ENCODE assay signal across 10 cellular contexts in the genomic region with DNA sequence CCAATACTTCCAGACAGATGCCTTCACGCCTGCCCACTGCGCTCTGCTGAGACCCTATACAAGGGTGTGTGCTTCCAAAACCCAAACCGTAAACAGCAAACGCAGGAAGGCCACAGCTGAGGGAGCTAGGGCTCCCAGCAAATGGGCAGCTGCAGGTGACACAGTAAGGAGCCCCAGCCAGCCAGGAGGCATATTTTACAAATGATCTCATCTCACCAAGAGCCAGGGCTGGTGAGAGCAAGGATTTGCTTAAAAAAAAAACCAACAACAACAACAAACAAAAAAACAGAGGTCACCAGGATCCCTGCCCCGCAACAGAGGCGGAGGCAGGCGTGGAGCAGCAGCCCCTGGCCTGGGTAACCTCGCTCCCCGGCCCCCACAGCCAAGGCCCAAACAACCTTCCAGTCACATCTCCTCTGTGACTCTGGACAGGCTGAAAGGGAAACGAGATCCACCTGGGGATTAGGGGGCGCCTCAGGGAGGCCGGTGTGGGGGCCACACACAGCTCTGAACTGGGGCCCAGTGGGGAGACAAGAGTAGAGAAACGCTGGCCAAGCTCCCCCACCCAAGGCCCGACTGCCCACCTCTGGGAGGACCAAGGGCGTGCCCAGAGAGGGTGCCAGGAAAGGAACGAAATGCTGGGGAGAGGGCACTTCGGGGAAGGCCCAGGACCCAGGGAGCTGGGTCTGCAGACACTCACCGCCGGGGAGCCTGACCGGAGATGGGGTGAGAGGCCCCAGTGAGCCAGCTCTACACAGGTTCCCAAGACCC. TPM values are rescaled to one million over a fixed set of nuclear protein-coding genes. Genes with fewer than 3 reads are reported as not detected.
DNase-seq lines count a peak whose midpoint lies in the region; ATAC-seq and TF ChIP-seq lines count a peak whose summit lies in the region.
"Had no signal": no experiment of that assay in that cellular context is flagged by ENCODE, and none has a peak within 500 bp of the region (broad histone marks: within the 10 kb centered on the region; RNA-seq: fewer than 3 reads in every experiment).

No MANE protein-coding gene starts in this region.

- H3K9me2 ChIP-seq in GM23338 (ENCODE audit: insufficient read depth), result no peaks in the 10 kb centered on the region

- H3K27me3 ChIP-seq in GM23338 (ENCODE audit: insufficient read depth) (peaks cover 27% of the 10 kb centered on the region), gastrocnemius medialis (no peaks in the 10 kb centered on the region)
- H3K27me3 ChIP-seq: hepatocyte had no signal

- H3K9me3 Mint-ChIP-seq in GM23338, result no peaks in the 10 kb centered on the region
- H3K9me3 Mint-ChIP-seq in glutamatergic neuron (ENCODE audit: unreplicated experiment), result peaks cover 2% of the 10 kb centered on the region

- peaks cover 9% of the 10 kb centered on the region; the same call in 1 of the 2 replicates for H3K79me2 ChIP-seq in GM23338 (replicated peaks; ENCODE audit: insufficient read depth)

- no peak overlapping the region for H3K4me3 ChIP-seq in GM23338
- H3K4me3 ChIP-seq in gastrocnemius medialis, result peak overlapping the region in 3 of 4 donors; percentile 2 to 38 (median 23)
- H3K4me3 ChIP-seq: hepatocyte had no signal

- intact Hi-C loops in gastrocnemius medialis (cut with DNase I; ENCODE audit: low total_unique reads), result loop anchor here (5.0 kb wide), 1 partner anchor 184 kb away; a partner anchor contains a TSS
- intact Hi-C loops in posterior vena cava (cut with DNase I), result loop anchor here in 1 of 2 donors (5.0 kb wide), 1 partner anchor 911 kb away; no protein-coding TSS in a partner anchor

- peaks cover 6% of the 10 kb centered on the region; the same call in 1 of the 2 replicates for H3F3A ChIP-seq in GM23338 (replicated peaks; ENCODE audit: low read depth)

- peaks cover 31% of the 10 kb centered on the region for H3K4me1 Mint-ChIP-seq in GM23338
- peaks cover 23% of the 10 kb centered on the region for H3K4me1 Mint-ChIP-seq in T-helper 17 cell
- H3K4me1 Mint-ChIP-seq in glutamatergic neuron (ENCODE audit: low read depth, unreplicated experiment), result peaks cover 6% of the 10 kb centered on the region

- ATAC-seq in GM23338 (no peak), T-helper 17 cell (no peak), gastrocnemius medialis (peak; percentile 21 to 42), GM18498 (IDR thresholded peaks at IDR 0.05; ENCODE audit: unreplicated experiment) (no peak), GM19397 (IDR thresholded peaks at IDR 0.05; ENCODE audit: unreplicated experiment) (no peak)
- ATAC-seq: activated CD8-positive, alpha-beta memory T cell treated with anti-CD3 and anti-CD28 coated beads, Interleukin-2, amount 10 ng/mL, durations not matched to agents 7 days and 5 days had no signal

- peaks cover 31% of the 10 kb centered on the region for H3K4me1 ChIP-seq in GM23338 (ENCODE audit: insufficient read depth)
- H3K4me1 ChIP-seq in gastrocnemius medialis, result peaks cover 76 to 80% of the 10 kb centered on the region in 2 donors

- H3K27ac Mint-ChIP-seq in GM23338 (peak overlapping the region; percentile 62; the same call in 1 of the 2 replicates), T-helper 17 cell (no peak overlapping the region), glutamatergic neuron (ENCODE audit: unreplicated experiment) (no peak overlapping the region)
- H3K27ac Mint-ChIP-seq: activated CD8-positive, alpha-beta memory T cell treated with anti-CD3 and anti-CD28 coated beads, Interleukin-2, amount 10 ng/mL, durations not matched to agents 7 days and 5 days had no signal

- H3K36me3 Mint-ChIP-seq in GM23338 (ENCODE audit: low read depth), result no peaks in the 10 kb centered on the region
- H3K36me3 Mint-ChIP-seq in T-helper 17 cell (ENCODE audit: low read depth), result no peaks in the 10 kb centered on the region
- H3K36me3 Mint-ChIP-seq in glutamatergic neuron (ENCODE audit: unreplicated experiment), result no peaks in the 10 kb centered on the region
- H3K36me3 Mint-ChIP-seq: activated CD8-positive, alpha-beta memory T cell treated with anti-CD3 and anti-CD28 coated beads, Interleukin-2, amount 10 ng/mL, durations not matched to agents 7 days and 5 days had no signal

- TF ChIP-seq POLR2A in gastrocnemius medialis (IDR thresholded peaks at IDR 0.05), result peak; percentile 52 to 60

- H3K4me3 Mint-ChIP-seq in GM23338 (no peak overlapping the region), T-helper 17 cell (peak overlapping the region; percentile 49), glutamatergic neuron (ENCODE audit: unreplicated experiment) (no peak overlapping the region)
- H3K4me3 Mint-ChIP-seq: activated CD8-positive, alpha-beta memory T cell treated with anti-CD3 and anti-CD28 coated beads, Interleukin-2, amount 10 ng/mL, durations not matched to agents 7 days and 5 days had no signal

- no peaks in the 10 kb centered on the region for H3K9me3 ChIP-seq in T-helper 17 cell (ENCODE audit: control insufficient read depth, low read length, poor library complexity, severe bottlenecking)
- no peaks in the 10 kb centered on the region for H3K9me3 ChIP-seq in gastrocnemius medialis

- in situ Hi-C loops in gastrocnemius medialis (cut with MboI; ENCODE audit: low sequenced_read_pairs in 4 of 4), result loop anchor here in 1 of 4 donors (10.0 kb wide), 1 partner anchor 127 kb away; a partner anchor contains a TSS

- H2AFZ ChIP-seq in GM23338, result no peak overlapping the region
- H2AFZ ChIP-seq: hepatocyte had no signal

- H3K4me2 ChIP-seq in GM23338, result no peak overlapping the region

- no peaks in the 10 kb centered on the region for H4K20me1 ChIP-seq in GM23338 (replicated peaks; ENCODE audit: insufficient read depth)

- TF ChIP-seq CTCF in GM23338 (conservative IDR thresholded peaks at IDR 0.05; ENCODE audit: low read depth in 2 of 2), result no peak
- TF ChIP-seq CTCF in glutamatergic neuron (IDR thresholded peaks at IDR 0.05; ENCODE audit: partially characterized antibody, unreplicated experiment), result no peak
- no peak for TF ChIP-seq CTCF in gastrocnemius medialis (IDR thresholded peaks at IDR 0.05 in 4 of 5, conservative IDR thresholded peaks at IDR 0.05 in 1 of 5)

- no peak for DNase-seq in GM23338 (ENCODE audit: low spot score)
- no peak for DNase-seq in T-helper 17 cell
- DNase-seq in glutamatergic neuron, result peak; percentile 15
- DNase-seq in gastrocnemius medialis, result peak; percentile 47 to 69
- no peak for DNase-seq in posterior vena cava (ENCODE audit: low spot score)
- no peak for DNase-seq in D341Med (ENCODE audit: low spot score)
- DNase-seq: activated CD8-positive, alpha-beta memory T cell treated with anti-CD3 and anti-CD28 coated beads, Interleukin-2, amount 10 ng/mL, durations not matched to agents 7 days and 5 days had no signal

- H3K27me3 Mint-ChIP-seq in GM23338 (ENCODE audit: insufficient read depth, low read depth, poor library complexity), result peaks cover 26% of the 10 kb centered on the region
- H3K27me3 Mint-ChIP-seq in T-helper 17 cell, result no peaks in the 10 kb centered on the region
- peaks cover 4% of the 10 kb centered on the region for H3K27me3 Mint-ChIP-seq in glutamatergic neuron (ENCODE audit: unreplicated experiment)
- H3K27me3 Mint-ChIP-seq: activated CD8-positive, alpha-beta memory T cell treated with anti-CD3 and anti-CD28 coated beads, Interleukin-2, amount 10 ng/mL, durations not matched to agents 7 days and 5 days had no signal

- H3K27ac ChIP-seq in GM23338 (ENCODE audit: low read depth) (peak overlapping the region; percentile 55; the same call in 1 of the 2 replicates), gastrocnemius medialis (peak overlapping the region; percentile 95 to 100 (median 98))
- H3K27ac ChIP-seq: hepatocyte had no signal

- H3K36me3 ChIP-seq in GM23338 (ENCODE audit: insufficient read depth), result no peaks in the 10 kb centered on the region
- no peaks in the 10 kb centered on the region for H3K36me3 ChIP-seq in gastrocnemius medialis

TF ChIP-seq in GM23338, 12 proteins besides CTCF, POLR2A, EP300 and RAD21 (continues in another document):
- TF ChIP-seq NANOG (IDR thresholded peaks at IDR 0.05; ENCODE audit: borderline replicate concordance), result no peak
- no peak for TF ChIP-seq EZH2phosphoT487 (IDR thresholded peaks at IDR 0.05; ENCODE audit: unreplicated experiment)
- no peak for TF ChIP-seq ZNF331 (CRISPR knock-in tag; IDR thresholded peaks at IDR 0.05; ENCODE audit: low read depth)
- TF ChIP-seq POLR2AphosphoS5 (IDR thresholded peaks at IDR 0.05; ENCODE audit: low read depth), result no peak
- no peak for TF ChIP-seq CREB1 (CRISPR knock-in tag; IDR thresholded peaks at IDR 0.05; ENCODE audit: low read depth)
- TF ChIP-seq EZH2 (IDR thresholded peaks at IDR 0.05; ENCODE audit: low read depth, unreplicated experiment), result no peak

RNA-seq across cellular contexts. Expression of a gene that starts 3.3 kb away (rescaled TPM):
- total RNA-seq in GM23338 (2014; rRNA removed; shearing (Covaris generic)), result 16.5 and 20.8 TPM in 2 replicates
- polyA plus RNA-seq in GM23338 (2016; fragmentation: Nextera tagmentation; extraction: Ambion mirVana), result 3.2 and 3.8 TPM in 2 replicates
- total RNA-seq in T-helper 17 cell (1 to 10 TPM; 5.8 to 5.9 TPM), glutamatergic neuron (ENCODE audit: unreplicated experiment) (3.9 TPM), gastrocnemius medialis (10 to 100 TPM; 26.0 to 51.7 (median 43.5) TPM), posterior vena cava (10 to 100 TPM; 73.5 to 77.7 TPM)

RNA-seq across cellular contexts. Expression of a gene that starts 26.9 kb away (rescaled TPM):
- total RNA-seq in GM23338 (2014; rRNA removed; shearing (Covaris generic)), result 32.6 and 39.2 TPM in 2 replicates
- polyA plus RNA-seq in GM23338 (2016; fragmentation: Nextera tagmentation; extraction: Ambion mirVana), result 11.8 and 12.2 TPM in 2 replicates
- 10 to 100 TPM; 17.9 to 21.8 TPM for total RNA-seq in T-helper 17 cell
- 16.0 TPM for total RNA-seq in glutamatergic neuron (ENCODE audit: unreplicated experiment)
- total RNA-seq in gastrocnemius medialis, result 10 to 100 TPM; 25.7 to 46.9 (median 41.5) TPM
- total RNA-seq in posterior vena cava, result 10 to 100 TPM; 25.0 to 29.1 TPM

Comparison
In these comparisons a context has a peak if more than half of its experiments do, and no peak if none do; other contexts are left out.
1. ATAC-seq: peak in gastrocnemius medialis (2 of 2); none in GM23338 (single experiment), T-helper 17 cell (single experiment), GM18498 (single experiment) and GM19397 (single experiment).
2. DNase-seq: peak in glutamatergic neuron (single experiment) and gastrocnemius medialis (2 of 2); none in GM23338 (single experiment), T-helper 17 cell (0 of 3), posterior vena cava (single experiment) and D341Med (single experiment).